In the genomic region with DNA sequence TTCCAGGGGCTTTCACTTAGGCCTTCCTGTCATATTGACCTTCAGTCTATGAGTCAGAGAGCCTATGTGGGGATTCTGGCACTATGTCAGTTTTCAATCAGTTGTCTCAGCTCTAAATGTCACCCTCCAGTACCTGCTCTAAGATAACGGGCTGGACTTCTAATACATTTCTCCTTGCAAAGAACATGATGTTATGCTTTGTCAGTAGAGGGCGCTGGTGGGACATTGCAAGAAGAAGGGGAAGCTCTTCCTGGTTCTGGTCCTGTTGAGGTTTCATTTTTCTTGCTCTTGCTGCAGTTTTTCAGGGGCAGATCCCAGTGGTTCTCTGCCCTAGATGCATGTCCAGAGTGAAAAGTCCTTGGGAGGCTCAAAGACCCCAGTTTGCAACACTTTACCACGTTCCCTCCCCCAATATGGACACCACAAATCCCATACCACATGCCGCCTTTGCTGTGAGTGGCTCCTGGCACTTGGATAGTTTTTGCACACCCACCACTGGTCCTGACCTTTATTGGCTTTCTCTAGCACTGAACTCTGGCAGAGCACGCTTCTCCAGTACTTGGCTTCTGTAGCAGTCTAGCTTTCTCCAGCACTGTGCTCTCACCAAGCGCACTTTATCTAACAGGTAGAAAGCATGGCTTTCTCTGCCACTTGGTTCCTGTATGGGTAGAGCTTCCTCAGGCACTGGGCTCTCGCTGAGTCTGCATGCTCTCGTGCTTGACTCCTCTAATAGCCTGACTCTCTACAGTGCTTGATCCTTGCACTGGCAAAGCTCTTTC, we compare ENCODE assay signal across 8 cellular contexts.
DNase-seq lines count a peak whose midpoint lies in the region; ATAC-seq, FAIRE-seq and TF ChIP-seq lines count a peak whose summit lies in the region.

No MANE protein-coding gene starts in this region.

- H3K27me3 ChIP-seq in NT2/D1 (ENCODE audit: insufficient read depth, insufficient read length): no peaks in the 10 kb centered on the region
- H3K27me3 ChIP-seq in mucosa of stomach (ENCODE audit: control insufficient read depth, insufficient read depth, low read length): no peaks in the 10 kb centered on the region

- H3K4me1 ChIP-seq in NT2/D1 (ENCODE audit: insufficient read depth, insufficient read length) (peaks cover 6% of the 10 kb centered on the region), mucosa of stomach (ENCODE audit: control insufficient read depth, insufficient read depth, low read length) (peaks cover 22% of the 10 kb centered on the region)

- peak; percentile 52 for FAIRE-seq in HTR-8/SVneo (lab: Jason Lieb, UNC)

- DNase-seq in GM04503 (ENCODE audit: low read depth) (peak; percentile 37), HTR-8/SVneo (ENCODE audit: insufficient read length, low spot score) (peak; percentile 87), NT2/D1 (ENCODE audit: low read depth, low spot score) (peak; percentile 87), epithelial cell of esophagus (ENCODE audit: low read depth) (peak; percentile 93)
- peak; percentile 89 for DNase-seq in activated CD8-positive, alpha-beta memory T cell treated with anti-CD3 and anti-CD28 coated beads, Interleukin-2, amount 50 U/mL, for 1 hour (ENCODE audit: extremely low read depth)
- DNase-seq in stimulated activated CD8-positive, alpha-beta memory T cell treated with anti-CD3 and anti-CD28 coated beads, Interleukin-4, amount 100 ng/mL, for 4 hours (ENCODE audit: low read depth in 2 of 2, low spot score in 1 of 2): peak; percentile 49 to 62

- H3K9me3 ChIP-seq in NT2/D1 (ENCODE audit: insufficient read depth, low read length) (peaks cover 11% of the 10 kb centered on the region; the same call in 1 of the 2 replicates), mucosa of stomach (ENCODE audit: control insufficient read depth, low read length) (no peaks in the 10 kb centered on the region)

- peak; percentile 95 for TF ChIP-seq CTCF in epithelial cell of esophagus (IDR thresholded peaks at IDR 0.05; ENCODE audit: insufficient read depth, low read depth, low read length, missing control alignments)

- H3K9ac ChIP-seq in NT2/D1 (ENCODE audit: insufficient read length, low read depth) (no peak overlapping the region), mucosa of stomach (ENCODE audit: low read length) (no peak overlapping the region)

- no peak for ATAC-seq in GM19467 (IDR thresholded peaks at IDR 0.05; ENCODE audit: unreplicated experiment)

- H3K4me3 ChIP-seq in NT2/D1 (ENCODE audit: insufficient read length, low read depth): no peak overlapping the region
- no peak overlapping the region for H3K4me3 ChIP-seq in epithelial cell of esophagus (ENCODE audit: low read length)
- H3K4me3 ChIP-seq in mucosa of stomach (ENCODE audit: low read length): peak overlapping the region; percentile 6

- no peaks in the 10 kb centered on the region for H3K36me3 ChIP-seq in NT2/D1 (ENCODE audit: insufficient read depth, insufficient read length, low read length)
- H3K36me3 ChIP-seq in mucosa of stomach (ENCODE audit: control insufficient read depth, insufficient read depth, low read length): no peaks in the 10 kb centered on the region

Comparison
In these comparisons a context has a peak if more than half of its experiments do, and no peak if none do; other contexts are left out.
1. DNase-seq: peak in every context shown above with its lines; median percentile 93 in epithelial cell of esophagus; 89 in activated CD8-positive, alpha-beta memory T cell treated with anti-CD3 and anti-CD28 coated beads, Interleukin-2, amount 50 U/mL, for 1 hour; 87 in HTR-8/SVneo; 87 in NT2/D1; 56 in stimulated activated CD8-positive, alpha-beta memory T cell treated with anti-CD3 and anti-CD28 coated beads, Interleukin-4, amount 100 ng/mL, for 4 hours; 37 in GM04503.